Comparison of ENCODE assay signal across 28 cellular contexts in the genomic region with DNA sequence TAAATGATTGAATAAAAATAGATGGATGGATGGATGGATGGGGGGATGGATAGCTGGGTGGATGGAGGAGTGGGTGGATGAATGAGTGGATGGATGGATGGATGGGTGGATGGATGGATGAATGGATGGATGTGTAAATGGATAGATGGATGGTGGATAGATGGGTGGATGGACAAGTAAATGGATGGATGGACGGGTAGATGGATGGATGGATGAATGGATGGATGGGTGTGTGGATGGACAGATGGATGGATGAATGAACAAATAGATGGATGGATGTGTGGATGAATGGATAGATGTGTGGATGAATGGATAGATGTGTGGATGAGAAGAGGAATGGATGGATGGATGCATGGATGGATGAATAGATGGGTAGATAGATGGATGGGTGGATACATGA.
"Had no signal": no experiment of that assay in that cellular context is flagged by ENCODE, and none has a peak within 500 bp of the region (broad histone marks: within the 10 kb centered on the region; RNA-seq: fewer than 3 reads in every experiment).

No MANE protein-coding gene starts in this region.

- H3K36me3 Mint-ChIP-seq: stimulated activated effector memory CD8-positive, alpha-beta T cell treated with anti-CD3 and anti-CD28 coated beads, Interleukin-12 subunit alpha, Interleukin-12 subunit beta, amount 100 ng/mL, for 72 hours; stimulated activated memory B cell treated with anti-CD40 and anti-IgM and Interleukin-4, amounts not matched to agents 10 μg/mL and 1 μg/mL and 100 μg/mL, for 72 hours; stimulated activated naive B cell treated with anti-CD40 and anti-IgM and Interleukin-4, amounts not matched to agents 10 μg/mL and 1 μg/mL and 100 μg/mL, for 72 hours; type B pancreatic cell had no signal

- H3K9me3 ChIP-seq: stomach, suprapubic skin, testis, thoracic aorta, thyroid gland, tibial artery, tibial nerve, transverse colon, upper lobe of left lung, upper lobe of right lung, uterus, vagina had no signal

- H3K9me3 Mint-ChIP-seq: stimulated activated effector memory CD8-positive, alpha-beta T cell treated with anti-CD3 and anti-CD28 coated beads, Interleukin-12 subunit alpha, Interleukin-12 subunit beta, amount 100 ng/mL, for 72 hours; stimulated activated naive CD8-positive, alpha-beta T cell treated with anti-CD3 and anti-CD28 coated beads, Interleukin-15, amount 100 ng/mL, for 72 hours; stimulated activated naive CD8-positive, alpha-beta T cell treated with anti-CD3 and anti-CD28 coated beads, Interleukin-15, Interleukin-2, amounts not matched to agents 100 ng/mL and 50 ng/mL, for 24 hours; type B pancreatic cell had no signal

- DNase-seq: stimulated activated CD4-positive, alpha-beta T cell treated with anti-CD3 and anti-CD28 coated beads, Interleukin-2, amount 100 ng/mL, for 48 hours; stimulated activated CD4-positive, alpha-beta T cell treated with anti-CD3 and anti-CD28 coated beads, Interleukin-4, amount 100 ng/mL, for 1 hour; stimulated activated CD4-positive, alpha-beta T cell treated with anti-CD3 and anti-CD28 coated beads, Interleukin-4, amount 100 ng/mL, for 24 hours; stimulated activated CD4-positive, alpha-beta T cell treated with anti-CD3 and anti-CD28 coated beads, Interleukin-4, amount 100 ng/mL, for 4 hours; stimulated activated CD8-positive, alpha-beta memory T cell treated with anti-CD3 and anti-CD28 coated beads, Interleukin-4, amount 100 ng/mL, for 48 hours; stimulated activated naive B cell treated with anti-CD40 and anti-IgM and Interleukin-4, amounts not matched to agents 10 μg/mL and 1 μg/mL and 100 μg/mL, for 72 hours; stimulated activated naive CD4-positive, alpha-beta T cell; stimulated activated naive CD4-positive, alpha-beta T cell treated with Interleukin-2 at 50 U/mL for 16 hours; stimulated activated naive CD8-positive, alpha-beta T cell treated with anti-CD3 and anti-CD28 coated beads, Interleukin-15, amount 100 ng/mL, for 72 hours; stimulated activated naive CD8-positive, alpha-beta T cell treated with anti-CD3 and anti-CD28 coated beads, Interleukin-15, Interleukin-2, amounts not matched to agents 100 U/mL and 50 U/mL, for 24 hours; stomach; substantia nigra; testis; thyroid gland; tibial artery; transverse colon; upper lobe of left lung; upper lobe of right lung; uterus had no signal

- H3K27ac ChIP-seq: stomach, suprapubic skin, testis, thoracic aorta, thyroid gland, tibial artery, tibial nerve, transverse colon, upper lobe of left lung, upper lobe of right lung, uterus, vagina had no signal

- H3K27ac Mint-ChIP-seq: stimulated activated effector memory CD8-positive, alpha-beta T cell treated with anti-CD3 and anti-CD28 coated beads, Interleukin-12 subunit alpha, Interleukin-12 subunit beta, amount 100 ng/mL, for 72 hours; stimulated activated memory B cell treated with anti-CD40 and anti-IgM and Interleukin-4, amounts not matched to agents 10 μg/mL and 1 μg/mL and 100 μg/mL, for 72 hours; stimulated activated naive B cell treated with anti-CD40 and anti-IgM and Interleukin-4, amounts not matched to agents 10 μg/mL and 1 μg/mL and 100 μg/mL, for 72 hours; stimulated activated naive CD8-positive, alpha-beta T cell treated with anti-CD3 and anti-CD28 coated beads, Interleukin-15, amount 100 ng/mL, for 72 hours; stimulated activated naive CD8-positive, alpha-beta T cell treated with anti-CD3 and anti-CD28 coated beads, Interleukin-15, Interleukin-2, amounts not matched to agents 100 ng/mL and 50 ng/mL, for 24 hours; type B pancreatic cell had no signal

- ATAC-seq: stimulated activated effector memory CD8-positive, alpha-beta T cell treated with anti-CD3 and anti-CD28 coated beads, Interleukin-12 subunit alpha, Interleukin-12 subunit beta, amount 100 ng/mL, for 72 hours; stimulated activated memory B cell treated with anti-CD40 and anti-IgM and Interleukin-4, amounts not matched to agents 10 μg/mL and 1 μg/mL and 100 μg/mL, for 72 hours; stimulated activated naive B cell treated with anti-CD40 and anti-IgM and Interleukin-4, amounts not matched to agents 10 μg/mL and 1 μg/mL and 100 μg/mL, for 72 hours; stimulated activated naive CD8-positive, alpha-beta T cell treated with anti-CD3 and anti-CD28 coated beads, Interleukin-15, amount 100 ng/mL, for 72 hours; stimulated activated naive CD8-positive, alpha-beta T cell treated with anti-CD3 and anti-CD28 coated beads, Interleukin-15, Interleukin-2, amounts not matched to agents 100 U/mL and 50 U/mL, for 24 hours; upper lobe of right lung had no signal

- H3K27me3 ChIP-seq: testis, thyroid gland, tibial nerve, upper lobe of left lung, uterus, vagina had no signal

- H3K4me3 Mint-ChIP-seq: stimulated activated effector memory CD8-positive, alpha-beta T cell treated with anti-CD3 and anti-CD28 coated beads, Interleukin-12 subunit alpha, Interleukin-12 subunit beta, amount 100 ng/mL, for 72 hours; stimulated activated memory B cell treated with anti-CD40 and anti-IgM and Interleukin-4, amounts not matched to agents 10 μg/mL and 1 μg/mL and 100 μg/mL, for 72 hours; stimulated activated naive B cell treated with anti-CD40 and anti-IgM and Interleukin-4, amounts not matched to agents 10 μg/mL and 1 μg/mL and 100 μg/mL, for 72 hours; stimulated activated naive CD8-positive, alpha-beta T cell treated with anti-CD3 and anti-CD28 coated beads, Interleukin-15, amount 100 ng/mL, for 72 hours; stimulated activated naive CD8-positive, alpha-beta T cell treated with anti-CD3 and anti-CD28 coated beads, Interleukin-15, Interleukin-2, amounts not matched to agents 100 ng/mL and 50 ng/mL, for 24 hours; type B pancreatic cell had no signal

- H3K4me1 ChIP-seq: stomach, suprapubic skin, testis, thyroid gland, tibial artery, tibial nerve, transverse colon, upper lobe of left lung, upper lobe of right lung, uterus, vagina had no signal

- H3K36me3 ChIP-seq: stomach, suprapubic skin, thoracic aorta, thyroid gland, tibial artery, tibial nerve, transverse colon, upper lobe of left lung, upper lobe of right lung, uterus, vagina had no signal

- FAIRE-seq: urothelium cell line had no signal

- H3K4me3 ChIP-seq: stomach, suprapubic skin, testis, thoracic aorta, thyroid gland, tibial artery, tibial nerve, transverse colon, upper lobe of left lung, upper lobe of right lung, uterus, vagina had no signal
